In genomic region chr5:172564187-172564586, GRCh38 we compare ENCODE assay signal across 12 cellular contexts.
DNase-seq lines count a peak whose midpoint lies in the region; ATAC-seq and TF ChIP-seq lines count a peak whose summit lies in the region.
"Had no signal": no experiment of that assay in that cellular context is flagged by ENCODE, and none has a peak within 500 bp of the region (broad histone marks: within the 10 kb centered on the region; RNA-seq: fewer than 3 reads in every experiment).

No MANE protein-coding gene starts in this region.

- no peak for TF ChIP-seq POLR2A in suprapubic skin (IDR thresholded peaks at IDR 0.05)

- TF ChIP-seq CTCF in suprapubic skin (IDR thresholded peaks at IDR 0.05) (no peak), OCI-LY7 (conservative IDR thresholded peaks at IDR 0.05; ENCODE audit: low read length) (no peak)

- CTCF ChIA-PET in OCI-LY7 (lab: Charles Lee; ENCODE audit: unreplicated experiment): no interaction called here

- H3K27ac ChIP-seq in suprapubic skin: peak overlapping the region; percentile 48
- no peak overlapping the region for H3K27ac ChIP-seq in OCI-LY7 (ENCODE audit: low read depth, low read length, poor library complexity, severe bottlenecking)

- H4K20me1 ChIP-seq in OCI-LY7 (ENCODE audit: insufficient read depth, low read length): no peaks in the 10 kb centered on the region

- H3K4me1 ChIP-seq in suprapubic skin: peaks cover 51% of the 10 kb centered on the region
- no peaks in the 10 kb centered on the region for H3K4me1 ChIP-seq in OCI-LY7 (ENCODE audit: insufficient read depth, low read length, poor library complexity, severe bottlenecking)

- peak; percentile 75 for DNase-seq in NCI-H1105 (lab: John Stamatoyannopoulos, UW)
- DNase-seq in NCI-H2196 (lab: John Stamatoyannopoulos, UW; ENCODE audit: unreplicated experiment): peak; percentile 93
- DNase-seq in suprapubic skin (ENCODE audit: low spot score in 2 of 2): no peak
- DNase-seq in OCI-LY7 (ENCODE audit: low spot score): no peak
- DNase-seq: left ventricle myocardium superior, MG63, SK-N-SH had no signal

- no peak for TF ChIP-seq EP300 in suprapubic skin (IDR thresholded peaks at IDR 0.05)

- 37% methylated on average over 8 of the region's 10 CpGs for WGBS in suprapubic skin

- POLR2A ChIA-PET in OCI-LY7 (lab: Charles Lee): interaction anchor here (0.5 kb wide), 1 partner anchor 25 kb away, joined by 3 read pairs; no protein-coding TSS in a partner anchor

- ATAC-seq in esophagus mucosa (peak; percentile 81), GM21423 (IDR thresholded peaks at IDR 0.05; ENCODE audit: unreplicated experiment) (no peak), HG02759 (IDR thresholded peaks at IDR 0.05; ENCODE audit: unreplicated experiment) (no peak), HG03095 (IDR thresholded peaks at IDR 0.05; ENCODE audit: unreplicated experiment) (no peak)
- ATAC-seq: heart left ventricle, left ventricle myocardium superior had no signal

- BruUV-seq in OCI-LY7 (replicated peaks; lab: Mats Ljungman, UMichigan): no TSS peak

- intact Hi-C loops in OCI-LY7 (cut with micrococcal nuclease; ENCODE audit: unreplicated experiment): no loop called here

- H3K4me3 ChIP-seq in suprapubic skin (no peak overlapping the region), OCI-LY7 (ENCODE audit: low read depth, low read length, poor library complexity, severe bottlenecking) (no peak overlapping the region)
- H3K4me3 ChIP-seq: heart left ventricle, MG63 had no signal

- H3K9me2 ChIP-seq in OCI-LY7 (ENCODE audit: insufficient read depth, low read length): no peaks in the 10 kb centered on the region
- H3K9me2 ChIP-seq: SK-N-SH had no signal

- no peaks in the 10 kb centered on the region for H3K9me3 ChIP-seq in suprapubic skin
- no peaks in the 10 kb centered on the region for H3K9me3 ChIP-seq in OCI-LY7 (ENCODE audit: low read length)
- H3K9me3 ChIP-seq: heart left ventricle, MG63, SK-N-SH had no signal

- H3K36me3 ChIP-seq in suprapubic skin (no peaks in the 10 kb centered on the region), OCI-LY7 (ENCODE audit: insufficient read depth, low read length) (no peaks in the 10 kb centered on the region)
- H3K36me3 ChIP-seq: heart left ventricle, MG63 had no signal

- no peaks in the 10 kb centered on the region for H3K79me2 ChIP-seq in OCI-LY7 (ENCODE audit: insufficient read depth, low read depth, low read length)

- H3K4me2 ChIP-seq in OCI-LY7 (ENCODE audit: low read length): no peak overlapping the region
- H3K4me2 ChIP-seq: SK-N-SH had no signal

- H3K27me3 ChIP-seq in suprapubic skin: no peaks in the 10 kb centered on the region
- H3K27me3 ChIP-seq: heart left ventricle, MG63 had no signal

- no peak overlapping the region for H2AFZ ChIP-seq in OCI-LY7 (ENCODE audit: low read length)

Comparison
In these comparisons a context has a peak if more than half of its experiments do, and no peak if none do; other contexts are left out.
1. DNase-seq: peak in NCI-H1105 (single experiment) and NCI-H2196 (single experiment); none in suprapubic skin (0 of 2) and OCI-LY7 (single experiment).